In the genomic region with DNA sequence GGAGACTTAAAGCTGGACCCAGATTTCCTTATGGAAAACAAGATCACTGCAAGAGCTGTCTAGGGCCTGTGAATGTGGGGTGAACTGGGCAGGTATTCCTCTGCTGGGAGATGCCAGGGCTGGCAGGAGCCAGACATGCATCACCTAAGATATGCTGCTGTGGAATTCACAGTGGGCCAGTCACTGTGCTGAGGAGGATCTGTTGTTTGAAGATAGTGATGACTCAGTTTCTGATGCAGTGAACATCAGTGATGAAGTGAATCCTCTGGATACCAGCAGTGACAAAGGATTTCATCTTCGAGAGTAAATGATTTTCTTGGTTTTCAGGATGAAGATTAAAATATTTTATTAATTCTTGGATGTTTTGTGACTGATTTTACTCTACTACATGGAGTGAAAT, we compare ENCODE assay signal across 22 cellular contexts. TPM values are rescaled to one million over a fixed set of nuclear protein-coding genes. Genes with fewer than 3 reads are reported as not detected.
DNase-seq lines count a peak whose midpoint lies in the region; TF ChIP-seq lines count a peak whose summit lies in the region.
"Had no signal": no experiment of that assay in that cellular context is flagged by ENCODE, and none has a peak within 500 bp of the region (broad histone marks: within the 10 kb centered on the region; RNA-seq: fewer than 3 reads in every experiment).

No MANE protein-coding gene starts in this region.

- H3K79me2 ChIP-seq in trophoblast cell (ENCODE audit: control insufficient read depth, insufficient read depth, low read length, poor library complexity), result no peaks in the 10 kb centered on the region

- H4K91ac ChIP-seq in trophoblast cell (ENCODE audit: low read depth, low read length), result no peak overlapping the region

- H3K9ac ChIP-seq in trophoblast cell (ENCODE audit: low read length), result peak overlapping the region; percentile 40
- H3K9ac ChIP-seq: BLaER1 had no signal

- H3K4ac ChIP-seq in trophoblast cell (ENCODE audit: low read depth, low read length), result no peak overlapping the region

- H3K4me2 ChIP-seq in trophoblast cell (ENCODE audit: low read length), result no peak overlapping the region
- H3K4me2 ChIP-seq: BLaER1 had no signal

- no CpG with 5 or more reads among the region's 1 CpG for WGBS in trophoblast cell (ENCODE audit: extremely low coverage, insufficient coverage, insufficient read length)
- WGBS in testis, 2 donors, result 90 to 91% methylated on average over 1 of the region's 1 CpG

- TF ChIP-seq POLR2A in testis (IDR thresholded peaks at IDR 0.05), result no peak

- H3K4me1 ChIP-seq in trophoblast cell (ENCODE audit: control insufficient read depth in 1 of 2, insufficient read depth in 2 of 2, low read length in 2 of 2) (peaks cover 0 to 3% of the 10 kb centered on the region in 2 experiments), right atrium auricular region (no peaks in the 10 kb centered on the region), testis (no peaks in the 10 kb centered on the region)
- H3K4me1 ChIP-seq: ascending aorta, BLaER1, Caco-2 had no signal

- H4K12ac ChIP-seq in trophoblast cell (ENCODE audit: low read depth, low read length), result no peak overlapping the region

- no peak overlapping the region for H3K18ac ChIP-seq in trophoblast cell (ENCODE audit: low read length)

- H3K27me3 ChIP-seq in trophoblast cell (ENCODE audit: insufficient read depth, low read length), result no peaks in the 10 kb centered on the region
- no peaks in the 10 kb centered on the region for H3K27me3 ChIP-seq in right atrium auricular region
- no peaks in the 10 kb centered on the region for H3K27me3 ChIP-seq in testis
- H3K27me3 ChIP-seq: ascending aorta, BLaER1, neutrophil had no signal

- H3K27ac ChIP-seq in RWPE1 (no peak overlapping the region), trophoblast cell (ENCODE audit: low read depth, low read length) (no peak overlapping the region), right atrium auricular region (no peak overlapping the region), testis (no peak overlapping the region)
- H3K27ac ChIP-seq: 22Rv1, ascending aorta, BLaER1, neutrophil had no signal

- intact Hi-C loops in testis (cut with DNase I; ENCODE audit: low total_unique reads), result no loop called here

- TF ChIP-seq CTCF in RWPE1 (conservative IDR thresholded peaks at IDR 0.05; ENCODE audit: low read depth), result no peak
- no peak for TF ChIP-seq CTCF in epithelial cell of proximal tubule (conservative IDR thresholded peaks at IDR 0.05; ENCODE audit: low read depth, low read length)
- TF ChIP-seq CTCF in right atrium auricular region (IDR thresholded peaks at IDR 0.05), result no peak
- TF ChIP-seq CTCF in testis (IDR thresholded peaks at IDR 0.05), result no peak

- CTCF ChIA-PET in RWPE1 (lab: Yijun Ruan, JAX), result interaction anchor here (0.5 to 0.8 kb wide), 4 partner anchors 9 to 198 kb away, joined by 3 to 5 read pairs (median 4); no protein-coding TSS in a partner anchor

- POLR2A ChIA-PET in RWPE1 (lab: Yijun Ruan, JAX; ENCODE audit: low non-redundant PET), result no interaction called here

- no peak overlapping the region for H2BK12ac ChIP-seq in trophoblast cell (ENCODE audit: low read length)

- no peak overlapping the region for H3K14ac ChIP-seq in trophoblast cell (ENCODE audit: low read length)

- H2AFZ ChIP-seq in trophoblast cell (ENCODE audit: insufficient read depth, low read length, poor library complexity), result no peak overlapping the region

- no peak overlapping the region for H2AK5ac ChIP-seq in trophoblast cell (ENCODE audit: low read length)

- no peaks in the 10 kb centered on the region for H3K9me3 ChIP-seq in trophoblast cell (ENCODE audit: insufficient read depth, low read depth, low read length)
- H3K9me3 ChIP-seq in right atrium auricular region, result no peaks in the 10 kb centered on the region
- H3K9me3 ChIP-seq in testis, result no peaks in the 10 kb centered on the region
- H3K9me3 ChIP-seq: ascending aorta, BLaER1, Caco-2, neutrophil had no signal

- no peak overlapping the region for H3K23ac ChIP-seq in trophoblast cell (ENCODE audit: low read length)

- H3K4me3 ChIP-seq in epithelial cell of proximal tubule (ENCODE audit: low read depth, low read length) (no peak overlapping the region), trophoblast cell (ENCODE audit: low read depth, low read length) (no peak overlapping the region), right atrium auricular region (no peak overlapping the region), testis (no peak overlapping the region)
- H3K4me3 ChIP-seq: ascending aorta, BLaER1, lung had no signal

- H2BK120ac ChIP-seq in trophoblast cell (ENCODE audit: insufficient read depth, low read length, poor library complexity), result no peak overlapping the region

- DNase-seq in DMS53 (lab: John Stamatoyannopoulos, UW) (peak; percentile 13), DMS53 treated with DMSO at 0.1 percent for 48 hours (lab: John Stamatoyannopoulos, UW; ENCODE audit: unreplicated experiment) (no peak), RWPE1 (ENCODE audit: low spot score) (peak; percentile 61), epithelial cell of proximal tubule (ENCODE audit: low read depth) (peak; percentile 12), trophoblast cell (peak; percentile 77 to 91), right atrium auricular region (ENCODE audit: low spot score) (no peak), testis (no peak), NCI-H82 (lab: John Stamatoyannopoulos, UW) (no peak)
- DNase-seq: activated naive CD4-positive, alpha-beta T cell treated with anti-CD3 and anti-CD28 coated beads, Interleukin-2, amount 50 U/mL, for 16 hours; activated T-cell treated with anti-CD3 and anti-CD28 coated beads, Interleukin-2, amount 50 U/mL, for 72 hours; Caco-2; endodermal cell; NCI-H1694 treated with DMSO at 0.1 percent for 48 hours; NCI-H774; retina; stimulated activated CD4-positive, alpha-beta T cell treated with anti-CD3 and anti-CD28 coated beads, Interleukin-12 subunit alpha, Interleukin-12 subunit beta, amount 100 ng/mL, for 4 hours; stimulated activated CD8-positive, alpha-beta memory T cell treated with anti-CD3 and anti-CD28 coated beads, Interleukin-4, amount 100 ng/mL, for 48 hours had no signal

- H2BK5ac ChIP-seq in trophoblast cell (ENCODE audit: low read depth, low read length, poor library complexity), result no peak overlapping the region

- H3K36me3 ChIP-seq in trophoblast cell (ENCODE audit: control insufficient read depth in 1 of 2, insufficient read depth in 2 of 2, low read length in 2 of 2), result no peaks in the 10 kb centered on the region
- H3K36me3 ChIP-seq in right atrium auricular region, result no peaks in the 10 kb centered on the region
- H3K36me3 ChIP-seq in testis (ENCODE audit: low read depth, missing control alignments), result no peaks in the 10 kb centered on the region
- H3K36me3 ChIP-seq: ascending aorta, BLaER1, neutrophil had no signal

- peaks cover 2% of the 10 kb centered on the region for H3K79me1 ChIP-seq in trophoblast cell (ENCODE audit: low read length)

- no peak overlapping the region for H4K8ac ChIP-seq in trophoblast cell (ENCODE audit: low read depth, low read length)

RNA-seq across cellular contexts. Expression of a gene that starts 29.9 kb away (rescaled TPM):
- total RNA-seq in epithelial cell of proximal tubule (10.6 and 12.1 TPM in 2 replicates), right atrium auricular region (10 to 100 TPM; 34.6 to 36.4 TPM), testis (10 to 100 TPM; 28.4 to 34.7 TPM)
- 61.0 and 62.4 TPM in 2 replicates for polyA plus RNA-seq in trophoblast cell (2013)
- 16.0 TPM for polyA plus RNA-seq in testis (ENCODE audit: insufficient read depth, low read depth, low replicate concordance)

RNA-seq across cellular contexts. Expression of a gene that starts 39.1 kb away (rescaled TPM):
- total RNA-seq in epithelial cell of proximal tubule, result 9.2 and 15.7 TPM in 2 replicates
- 20.7 and 21.7 TPM in 2 replicates for polyA plus RNA-seq in trophoblast cell (2013)
- total RNA-seq in right atrium auricular region, result 10 to 100 TPM; 13.4 to 21.5 TPM
- 10 to 100 TPM; 24.1 to 30.2 TPM for total RNA-seq in testis
- 17.7 TPM for polyA plus RNA-seq in testis (ENCODE audit: insufficient read depth, low read depth, low replicate concordance)

Comparison
In these comparisons a context has a peak if more than half of its experiments do, and no peak if none do; other contexts are left out.
1. DNase-seq: peak in DMS53 (single experiment), RWPE1 (single experiment), epithelial cell of proximal tubule (single experiment) and trophoblast cell (2 of 2); none in DMS53 treated with DMSO at 0.1 percent for 48 hours (single experiment), right atrium auricular region (single experiment), testis (single experiment) and NCI-H82 (single experiment).